ENCODE assay signal across 1 cellular context in genomic region chr11:1877211-1878133, GRCh38.
TF ChIP-seq lines count a peak whose summit lies in the region.

No MANE protein-coding gene starts in this region.

TF ChIP-seq in K562, 482 proteins besides CTCF, POLR2A, EP300 and RAD21:
- TF ChIP-seq ZNF347 (CRISPR knock-in tag; IDR thresholded peaks at IDR 0.05; ENCODE audit: low read depth) (no peak), MAX (CRISPR knock-in tag; IDR thresholded peaks at IDR 0.05) (peak; percentile 27; the same call in 1 of the 2 replicates), ZNF778 (CRISPR knock-in tag; IDR thresholded peaks at IDR 0.05) (no peak), ZNF140 (CRISPR knock-in tag; IDR thresholded peaks at IDR 0.05) (no peak)
